ENCODE assay signal across 8 cellular contexts in genomic region chr5:126450388-126450787, GRCh38. TPM values are rescaled to one million over a fixed set of nuclear protein-coding genes. Genes with fewer than 3 reads are reported as not detected.
DNase-seq lines count a peak whose midpoint lies in the region; ATAC-seq, FAIRE-seq and TF ChIP-seq lines count a peak whose summit lies in the region.

No MANE protein-coding gene starts in this region.

- H3K14ac ChIP-seq in trophoblast cell (ENCODE audit: low read length), result no peak overlapping the region

- no peak overlapping the region for H3K18ac ChIP-seq in trophoblast cell (ENCODE audit: low read length)

- H2AK5ac ChIP-seq in trophoblast cell (ENCODE audit: low read length), result peak overlapping the region; percentile 77

- intact Hi-C loops in Right ventricle myocardium inferior (cut with DNase I), result no loop called here

- no peak overlapping the region for H2AFZ ChIP-seq in trophoblast cell (ENCODE audit: insufficient read depth, low read length, poor library complexity)

- ATAC-seq in Right ventricle myocardium inferior (no peak), HG03097 (IDR thresholded peaks at IDR 0.05; ENCODE audit: low FRiP score, unreplicated experiment) (peak; percentile 35)

- no peak overlapping the region for H4K12ac ChIP-seq in trophoblast cell (ENCODE audit: low read depth, low read length)

- TF ChIP-seq CTCF in cardiac muscle cell (IDR thresholded peaks at IDR 0.05; ENCODE audit: low read depth, low read length), result no peak

- H3K4me2 ChIP-seq in trophoblast cell (ENCODE audit: low read length), result no peak overlapping the region

- H3K27me3 ChIP-seq in cardiac muscle cell (no peaks in the 10 kb centered on the region), adipocyte (replicated peaks; ENCODE audit: control insufficient read depth, insufficient read depth, low read length) (no peaks in the 10 kb centered on the region), trophoblast cell (ENCODE audit: insufficient read depth, low read length) (no peaks in the 10 kb centered on the region)

- no peak overlapping the region for H3K23ac ChIP-seq in trophoblast cell (ENCODE audit: low read length)

- H3K9ac ChIP-seq in adipocyte (ENCODE audit: low read length) (peak overlapping the region; percentile 50), trophoblast cell (ENCODE audit: low read length) (no peak overlapping the region)

- no peak for FAIRE-seq in HTR-8/SVneo (lab: Jason Lieb, UNC)
- FAIRE-seq in GM19239 (lab: Jason Lieb, UNC), result no peak

- H3K27ac ChIP-seq in cardiac muscle cell (peak overlapping the region; percentile 77), trophoblast cell (ENCODE audit: low read depth, low read length) (no peak overlapping the region)

- H3K36me3 ChIP-seq in cardiac muscle cell (no peaks in the 10 kb centered on the region), adipocyte (ENCODE audit: control insufficient read depth, insufficient read depth, low read length, severe bottlenecking) (peaks cover 56% of the 10 kb centered on the region), trophoblast cell (ENCODE audit: control insufficient read depth in 1 of 2, insufficient read depth in 2 of 2, low read length in 2 of 2) (peaks cover 3 to 9% of the 10 kb centered on the region in 2 experiments)

- H3K4me1 ChIP-seq in cardiac muscle cell (ENCODE audit: low read depth) (peaks cover 14% of the 10 kb centered on the region), adipocyte (ENCODE audit: control insufficient read depth, insufficient read depth, low read length) (peaks cover 25% of the 10 kb centered on the region), trophoblast cell (ENCODE audit: control insufficient read depth in 1 of 2, insufficient read depth in 2 of 2, low read length in 2 of 2) (peaks cover 13 to 24% of the 10 kb centered on the region in 2 experiments)

- H4K91ac ChIP-seq in trophoblast cell (ENCODE audit: low read depth, low read length), result no peak overlapping the region

- H3K4me3 ChIP-seq in cardiac muscle cell, result no peak overlapping the region
- H3K4me3 ChIP-seq in adipocyte (ENCODE audit: low read length), result no peak overlapping the region
- no peak overlapping the region for H3K4me3 ChIP-seq in trophoblast cell (ENCODE audit: low read depth, low read length)

- H2BK120ac ChIP-seq in trophoblast cell (ENCODE audit: insufficient read depth, low read length, poor library complexity), result no peak overlapping the region

- no peak overlapping the region for H2BK5ac ChIP-seq in trophoblast cell (ENCODE audit: low read depth, low read length, poor library complexity)

- H3K9me3 ChIP-seq in cardiac muscle cell (ENCODE audit: low read depth) (no peaks in the 10 kb centered on the region), adipocyte (ENCODE audit: control insufficient read depth, low read length) (no peaks in the 10 kb centered on the region), trophoblast cell (ENCODE audit: insufficient read depth, low read depth, low read length) (peaks cover 2% of the 10 kb centered on the region)

- peaks cover 3% of the 10 kb centered on the region for H3K79me2 ChIP-seq in trophoblast cell (ENCODE audit: control insufficient read depth, insufficient read depth, low read length, poor library complexity)

- H3K4ac ChIP-seq in trophoblast cell (ENCODE audit: low read depth, low read length), result no peak overlapping the region

- DNase-seq in cardiac muscle cell (ENCODE audit: low read depth in 1 of 2, low spot score in 1 of 2), result no peak
- DNase-seq in Right ventricle myocardium inferior (ENCODE audit: missing footprints), result no peak
- no peak for DNase-seq in adipocyte (ENCODE audit: low read depth)
- DNase-seq in trophoblast cell, result no peak
- no peak for DNase-seq in HTR-8/SVneo (ENCODE audit: insufficient read length, low spot score)
- DNase-seq in GM19239 (ENCODE audit: insufficient read length, low spot score), result no peak
- DNase-seq in superior temporal gyrus (ENCODE audit: extremely low spot score), result no peak

- H2BK12ac ChIP-seq in trophoblast cell (ENCODE audit: low read length), result no peak overlapping the region

- H3K79me1 ChIP-seq in trophoblast cell (ENCODE audit: low read length), result peaks cover 9% of the 10 kb centered on the region

- no peak overlapping the region for H4K8ac ChIP-seq in trophoblast cell (ENCODE audit: low read depth, low read length)

- WGBS in trophoblast cell (ENCODE audit: extremely low coverage, insufficient coverage, insufficient read length), result no CpG with 5 or more reads among the region's 5 CpGs

RNA-seq across cellular contexts. Expression of gene GRAMD2B, which starts 27.2 kb away (rescaled TPM):
- 17.7 and 19.5 TPM in 2 replicates for total RNA-seq in cardiac muscle cell
- 13.3 and 26.8 TPM in 2 replicates for polyA plus RNA-seq in cardiac muscle cell
- total RNA-seq in Right ventricle myocardium inferior, result 29.3 TPM
- polyA plus RNA-seq in trophoblast cell (2013), result 98.6 and 107 TPM in 2 replicates
